ENCODE assay signal across 11 cellular contexts in genomic region chr1:182249201-182249676, GRCh38.
DNase-seq lines count a peak whose midpoint lies in the region; ATAC-seq lines count a peak whose summit lies in the region.
"Had no signal": no experiment of that assay in that cellular context is flagged by ENCODE, and none has a peak within 500 bp of the region (broad histone marks: within the 10 kb centered on the region; RNA-seq: fewer than 3 reads in every experiment).

No MANE protein-coding gene starts in this region.

- H3K27me3 Mint-ChIP-seq in activated T-cell treated with anti-CD3 and anti-CD28 coated beads, Interleukin-2, amount 50 U/mL, for 72 hours (ENCODE audit: low read depth) = no peaks in the 10 kb centered on the region
- H3K27me3 Mint-ChIP-seq in stimulated activated naive B cell treated with anti-CD40 and anti-IgM and Interleukin-4, amounts not matched to agents 10 μg/mL and 1 μg/mL and 100 μg/mL, for 72 hours = no peaks in the 10 kb centered on the region

- no peaks in the 10 kb centered on the region for H3K36me3 Mint-ChIP-seq in activated T-cell treated with anti-CD3 and anti-CD28 coated beads, Interleukin-2, amount 50 U/mL, for 72 hours (ENCODE audit: insufficient read depth in 2 of 2)
- H3K36me3 Mint-ChIP-seq in stimulated activated naive B cell treated with anti-CD40 and anti-IgM and Interleukin-4, amounts not matched to agents 10 μg/mL and 1 μg/mL and 100 μg/mL, for 72 hours = no peaks in the 10 kb centered on the region

- H3K9me3 Mint-ChIP-seq in activated T-cell treated with anti-CD3 and anti-CD28 coated beads, Interleukin-2, amount 50 U/mL, for 72 hours = no peaks in the 10 kb centered on the region
- H3K9me3 Mint-ChIP-seq in stimulated activated naive B cell treated with anti-CD40 and anti-IgM and Interleukin-4, amounts not matched to agents 10 μg/mL and 1 μg/mL and 100 μg/mL, for 72 hours = no peaks in the 10 kb centered on the region

- H3K27ac ChIP-seq in substantia nigra (ENCODE audit: low read depth, low read length, poor library complexity, severe bottlenecking) = no peak overlapping the region
- H3K27ac ChIP-seq: KMS-11, lower lobe of right lung had no signal

- H3K4me3 Mint-ChIP-seq in activated T-cell treated with anti-CD3 and anti-CD28 coated beads, Interleukin-2, amount 50 U/mL, for 72 hours = peak overlapping the region; percentile 55 to 80
- no peak overlapping the region for H3K4me3 Mint-ChIP-seq in stimulated activated naive B cell treated with anti-CD40 and anti-IgM and Interleukin-4, amounts not matched to agents 10 μg/mL and 1 μg/mL and 100 μg/mL, for 72 hours
- H3K4me3 Mint-ChIP-seq: B cell had no signal

- peak; percentile 92 for ATAC-seq in HG02885 (IDR thresholded peaks at IDR 0.05; ENCODE audit: poor library complexity, unreplicated experiment)
- peak; percentile 88 to 89 for ATAC-seq in activated T-cell treated with anti-CD3 and anti-CD28 coated beads, Interleukin-2, amount 50 U/mL, for 72 hours (replicated peaks in 1 of 2)
- peak; percentile 19 to 63 for ATAC-seq in stimulated activated naive B cell treated with anti-CD40 and anti-IgM and Interleukin-4, amounts not matched to agents 10 μg/mL and 1 μg/mL and 100 μg/mL, for 72 hours (replicated peaks)

- peak overlapping the region; percentile 86 for H3K27ac Mint-ChIP-seq in activated T-cell treated with anti-CD3 and anti-CD28 coated beads, Interleukin-2, amount 50 U/mL, for 72 hours
- no peak overlapping the region for H3K27ac Mint-ChIP-seq in stimulated activated naive B cell treated with anti-CD40 and anti-IgM and Interleukin-4, amounts not matched to agents 10 μg/mL and 1 μg/mL and 100 μg/mL, for 72 hours
- H3K27ac Mint-ChIP-seq: B cell had no signal

- DNase-seq in activated CD4-positive, alpha-beta T cell treated with anti-CD3 and anti-CD28 coated beads, Interleukin-2, amount 50 U/mL, for 48 hours = peak; percentile 67 to 77
- DNase-seq in activated CD4-positive, alpha-beta T cell treated with anti-CD3 and anti-CD28 coated beads for 1 hour = no peak
- DNase-seq in activated T-cell treated with anti-CD3 and anti-CD28 coated beads, Interleukin-2, amount 50 U/mL, for 72 hours = peak; percentile 65 to 70
- DNase-seq in stimulated activated naive B cell treated with anti-CD40 and anti-IgM and Interleukin-4, amounts not matched to agents 10 μg/mL and 1 μg/mL and 100 μg/mL, for 72 hours = no peak
- no peak for DNase-seq in iPS-NIHi11 (ENCODE audit: low spot score)
- no peak for DNase-seq in substantia nigra (lab: John Stamatoyannopoulos, UW)
- no peak for DNase-seq in NCI-H345 (lab: John Stamatoyannopoulos, UW)
- DNase-seq: lower lobe of right lung had no signal

- H3K4me1 Mint-ChIP-seq in activated T-cell treated with anti-CD3 and anti-CD28 coated beads, Interleukin-2, amount 50 U/mL, for 72 hours (ENCODE audit: low read depth) = peaks cover 39% of the 10 kb centered on the region
- no peaks in the 10 kb centered on the region for H3K4me1 Mint-ChIP-seq in stimulated activated naive B cell treated with anti-CD40 and anti-IgM and Interleukin-4, amounts not matched to agents 10 μg/mL and 1 μg/mL and 100 μg/mL, for 72 hours
- H3K4me1 Mint-ChIP-seq: B cell had no signal

Comparison
In these comparisons a context has a peak if more than half of its experiments do, and no peak if none do; other contexts are left out.
1. DNase-seq: peak in activated CD4-positive, alpha-beta T cell treated with anti-CD3 and anti-CD28 coated beads, Interleukin-2, amount 50 U/mL, for 48 hours (2 of 2) and activated T-cell treated with anti-CD3 and anti-CD28 coated beads, Interleukin-2, amount 50 U/mL, for 72 hours (2 of 2); none in activated CD4-positive, alpha-beta T cell treated with anti-CD3 and anti-CD28 coated beads for 1 hour (single experiment), stimulated activated naive B cell treated with anti-CD40 and anti-IgM and Interleukin-4, amounts not matched to agents 10 μg/mL and 1 μg/mL and 100 μg/mL, for 72 hours (single experiment), iPS-NIHi11 (single experiment), substantia nigra (0 of 49) and NCI-H345 (single experiment).
2. ATAC-seq: peak in every context shown above with its lines; median percentile 92 in HG02885; 88 in activated T-cell treated with anti-CD3 and anti-CD28 coated beads, Interleukin-2, amount 50 U/mL, for 72 hours; 41 in stimulated activated naive B cell treated with anti-CD40 and anti-IgM and Interleukin-4, amounts not matched to agents 10 μg/mL and 1 μg/mL and 100 μg/mL, for 72 hours.
3. H3K4me3 Mint-ChIP-seq: peak in activated T-cell treated with anti-CD3 and anti-CD28 coated beads, Interleukin-2, amount 50 U/mL, for 72 hours (2 of 2); none in stimulated activated naive B cell treated with anti-CD40 and anti-IgM and Interleukin-4, amounts not matched to agents 10 μg/mL and 1 μg/mL and 100 μg/mL, for 72 hours (0 of 2).